8 cellular contexts compared by ENCODE assay signal in the genomic region with DNA sequence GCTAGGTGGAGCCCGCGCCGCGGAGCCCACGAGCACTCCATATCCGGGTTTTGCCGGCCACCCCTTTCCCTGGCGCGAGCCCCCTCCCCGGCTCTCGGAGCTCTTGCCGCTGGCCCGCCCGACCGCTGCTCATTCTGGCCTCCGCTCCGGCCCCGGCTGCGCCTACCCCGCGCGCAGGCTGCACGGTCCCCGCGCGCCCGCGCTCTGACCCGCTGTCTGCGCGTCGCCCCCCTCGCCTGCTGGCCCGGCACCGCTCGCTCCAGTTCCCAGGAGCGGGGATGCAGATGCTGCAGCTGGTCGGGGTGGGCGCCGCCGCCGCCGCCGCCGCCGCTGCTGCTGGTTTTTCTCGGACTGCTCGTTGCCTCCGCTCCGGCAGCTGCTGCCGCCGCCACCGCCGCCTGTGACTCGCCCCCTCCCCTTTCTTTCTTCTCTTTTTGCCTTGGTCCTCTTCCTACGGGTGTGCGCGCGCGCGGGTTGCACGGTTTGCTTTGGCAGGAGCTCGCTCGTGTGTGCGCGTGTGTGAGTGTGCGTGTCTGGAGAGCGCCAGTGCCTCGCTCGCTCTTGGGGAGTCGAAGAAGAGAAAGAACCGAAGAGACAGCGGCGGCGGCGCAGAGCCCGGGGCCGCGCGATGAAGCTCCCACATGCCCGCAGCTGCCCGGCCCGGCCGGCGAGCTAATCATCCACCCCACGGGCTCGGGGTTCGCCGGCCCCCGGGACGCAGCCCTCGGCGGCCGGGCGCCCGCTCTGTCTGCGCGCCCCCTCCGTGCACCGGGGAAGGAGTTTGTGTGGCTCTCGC. TPM values are rescaled to one million over a fixed set of nuclear protein-coding genes. Genes with fewer than 3 reads are reported as not detected.
A peak's percentile ranks its signal among the peaks of the same experiment; 100 is the strongest.
DNase-seq lines count a peak whose midpoint lies in the region; ATAC-seq, FAIRE-seq and TF ChIP-seq lines count a peak whose summit lies in the region.

ADGRL3 (plus strand) TSS at position 132 of the 796 bp plus-strand sequence.

- no peak within 1 kb of the TSS for H2BK120ac ChIP-seq in mesenchymal stem cell (ENCODE audit: low read depth, low read length)

- peak; percentile 26 for ATAC-seq in upper lobe of right lung
- no peak for ATAC-seq in HG03159 (IDR thresholded peaks at IDR 0.05; ENCODE audit: unreplicated experiment)
- no peak for ATAC-seq in GM18870 (IDR thresholded peaks at IDR 0.05; ENCODE audit: unreplicated experiment)

- peak within 1 kb of the TSS; percentile 100 for H3K4me2 ChIP-seq in mesenchymal stem cell (ENCODE audit: low read length, poor library complexity, severe bottlenecking)

- H4K91ac ChIP-seq in mesenchymal stem cell (ENCODE audit: low read length): no peak within 1 kb of the TSS

- H2AK5ac ChIP-seq in mesenchymal stem cell (ENCODE audit: low read length, severe bottlenecking): no peak within 1 kb of the TSS

- H3K18ac ChIP-seq in mesenchymal stem cell (ENCODE audit: low read depth in 1 of 2, low read length in 2 of 2): peak within 1 kb of the TSS; percentile 37 to 73

- peak within 1 kb of the TSS in 1 of 2 experiments; percentile 88 for H3K23ac ChIP-seq in mesenchymal stem cell (ENCODE audit: low read length in 2 of 2)

- H3K9me3 ChIP-seq in ectodermal cell (ENCODE audit: control insufficient read depth, low read length) (no peaks in the 10 kb centered on the region), mesenchymal stem cell (ENCODE audit: control insufficient read depth, low read length) (no peaks in the 10 kb centered on the region), upper lobe of right lung (no peaks in the 10 kb centered on the region)

- intact Hi-C loops in upper lobe of right lung (cut with DNase I): no loop called here

- H3K36me3 ChIP-seq in ectodermal cell (ENCODE audit: control insufficient read depth, insufficient read depth, low read length) (no peaks in the 10 kb centered on the region), mesenchymal stem cell (ENCODE audit: control insufficient read depth in 1 of 2, insufficient read depth in 2 of 2, low read depth in 1 of 2, low read length in 2 of 2) (no peaks in the 10 kb centered on the region), upper lobe of right lung (no peaks in the 10 kb centered on the region)

- no peak for TF ChIP-seq POLR2A in H54 (IDR thresholded peaks at IDR 0.05; ENCODE audit: low read depth, low read length)

- DNase-seq in GM10266 (ENCODE audit: extremely low spot score) (peak; percentile 13), NCI-H446 treated with DMSO at 0.1 percent for 48 hours (lab: John Stamatoyannopoulos, UW) (peak; percentile 56), mesenchymal stem cell (peak; percentile 54), upper lobe of right lung (no peak), H54 (ENCODE audit: insufficient read length, low spot score) (no peak)

- no peak within 1 kb of the TSS for H3K9ac ChIP-seq in mesenchymal stem cell (ENCODE audit: low read length)

- peak within 1 kb of the TSS in 1 of 2 experiments; percentile 77 for H3K14ac ChIP-seq in mesenchymal stem cell (ENCODE audit: low read length in 2 of 2)

- no peaks in the 10 kb centered on the region for H3K79me1 ChIP-seq in mesenchymal stem cell (replicated peaks; ENCODE audit: low read length, poor library complexity, severe bottlenecking)

- peak within 1 kb of the TSS; percentile 82 for H3K4me3 ChIP-seq in ectodermal cell (ENCODE audit: insufficient read depth, low read depth, low read length)
- peak within 1 kb of the TSS; percentile 61 to 74 for H3K4me3 ChIP-seq in mesenchymal stem cell (ENCODE audit: insufficient read depth in 1 of 2, low read depth in 1 of 2, low read length in 2 of 2)
- H3K4me3 ChIP-seq in upper lobe of right lung: peak within 1 kb of the TSS; percentile 52

- WGBS in ectodermal cell, 2 experiments: 0% methylated on average over 101 of the region's 101 CpGs
- WGBS in mesenchymal stem cell: 1% methylated on average over 47 of the region's 101 CpGs

- no peak within 1 kb of the TSS for H2BK5ac ChIP-seq in mesenchymal stem cell (ENCODE audit: low read depth, low read length, poor library complexity, severe bottlenecking)

- TF ChIP-seq CTCF in GM10266 (IDR thresholded peaks at IDR 0.05; ENCODE audit: control insufficient read depth, insufficient read depth, low read depth, missing control alignments) (no peak), upper lobe of right lung (IDR thresholded peaks at IDR 0.05) (no peak)

- peaks cover 44% of the 10 kb centered on the region for H3K27me3 ChIP-seq in ectodermal cell (ENCODE audit: control insufficient read depth, insufficient read depth, low read length, poor library complexity, severe bottlenecking)
- H3K27me3 ChIP-seq in mesenchymal stem cell (ENCODE audit: control insufficient read depth in 1 of 2, insufficient read depth in 1 of 2, low read length in 2 of 2): peaks cover 25 to 42% of the 10 kb centered on the region in 2 experiments
- H3K27me3 ChIP-seq in upper lobe of right lung: peaks cover 43% of the 10 kb centered on the region

- peak within 1 kb of the TSS in 1 of 2 experiments; percentile 79 for H3K4ac ChIP-seq in mesenchymal stem cell (ENCODE audit: low read depth in 1 of 2, low read length in 2 of 2)

- peak within 1 kb of the TSS in 1 of 2 experiments; percentile 37 for H2BK12ac ChIP-seq in mesenchymal stem cell (ENCODE audit: low read length in 2 of 2)

- peak within 1 kb of the TSS; percentile 36 for H3K27ac ChIP-seq in ectodermal cell (ENCODE audit: insufficient read depth, low read depth, low read length, poor library complexity, severe bottlenecking)
- H3K27ac ChIP-seq in mesenchymal stem cell (ENCODE audit: low read length, poor library complexity, severe bottlenecking): no peak within 1 kb of the TSS
- H3K27ac ChIP-seq in upper lobe of right lung: no peak within 1 kb of the TSS

- peak within 1 kb of the TSS; percentile 85 for H2AFZ ChIP-seq in mesenchymal stem cell (ENCODE audit: low read depth, low read length)

- FAIRE-seq in H54 (lab: Jason Lieb, UNC): no peak

- no peak within 1 kb of the TSS for H2BK15ac ChIP-seq in mesenchymal stem cell (ENCODE audit: low read depth, poor library complexity, severe bottlenecking)

- peak within 1 kb of the TSS; percentile 62 for H4K8ac ChIP-seq in mesenchymal stem cell (ENCODE audit: low read length)

- H3K4me1 ChIP-seq in ectodermal cell (ENCODE audit: control insufficient read depth, insufficient read depth, low read length) (peaks cover 8% of the 10 kb centered on the region), mesenchymal stem cell (ENCODE audit: control insufficient read depth, insufficient read depth, low read depth, low read length) (peaks cover 21% of the 10 kb centered on the region), upper lobe of right lung (no peaks in the 10 kb centered on the region)

RNA-seq across cellular contexts. Expression of gene ADGRL3, which starts in this region (rescaled TPM):
- 25.5 TPM for polyA plus RNA-seq in ectodermal cell (2013, experiment 1 of 4)
- 31.5 TPM for polyA plus RNA-seq in ectodermal cell (2013, experiment 2 of 4)
- 21.0 TPM for polyA plus RNA-seq in ectodermal cell (2013, experiment 3 of 4)
- 23.8 TPM for polyA plus RNA-seq in ectodermal cell (2013, experiment 4 of 4)
- polyA plus RNA-seq in mesenchymal stem cell (2013, experiment 1 of 2): 8.0 TPM
- polyA plus RNA-seq in mesenchymal stem cell (2013, experiment 2 of 2): 8.1 TPM
- 4.0 TPM for total RNA-seq in upper lobe of right lung

Comparison
In these comparisons a context has a peak if more than half of its experiments do, and no peak if none do; other contexts are left out.
1. DNase-seq: peak in GM10266 (single experiment), NCI-H446 treated with DMSO at 0.1 percent for 48 hours (single experiment) and mesenchymal stem cell (single experiment); none in upper lobe of right lung (single experiment) and H54 (single experiment).
2. Peak in every context shown above with its lines, with median percentiles within 50 percentile points of each other: H3K4me3 ChIP-seq.